Comparison of ENCODE assay signal across 27 cellular contexts in genomic region chr4:8067274-8067936, GRCh38.
DNase-seq lines count a peak whose midpoint lies in the region; ATAC-seq, FAIRE-seq and TF ChIP-seq lines count a peak whose summit lies in the region.
"Had no signal": no experiment of that assay in that cellular context is flagged by ENCODE, and none has a peak within 500 bp of the region (broad histone marks: within the 10 kb centered on the region; RNA-seq: fewer than 3 reads in every experiment).

No MANE protein-coding gene starts in this region.

- H3K27me3 ChIP-seq in heart right ventricle: peaks cover 0 to 15% (median 6%) of the 10 kb centered on the region in 7 donors
- peaks cover 0 to 6% (median 0%) of the 10 kb centered on the region in 3 donors for H3K27me3 ChIP-seq in skeletal muscle tissue (ENCODE audit: control insufficient read depth in 3 of 3, insufficient read depth in 3 of 3, low read length in 3 of 3)

- peaks cover 0 to 25% (median 10%) of the 10 kb centered on the region in 11 donors for H3K9me3 ChIP-seq in heart right ventricle
- H3K9me3 ChIP-seq in kidney (ENCODE audit: control insufficient read depth in 1 of 2, low read length in 2 of 2): peaks cover 0 to 16% of the 10 kb centered on the region in 2 donors
- peaks cover 0 to 2% (median 0%) of the 10 kb centered on the region in 3 donors for H3K9me3 ChIP-seq in skeletal muscle tissue (ENCODE audit: control insufficient read depth in 3 of 3, low read length in 3 of 3)

- H3K4me1 ChIP-seq in heart right ventricle (peaks cover 0 to 3% (median 0%) of the 10 kb centered on the region in 9 donors), kidney (ENCODE audit: control insufficient read depth in 1 of 2, insufficient read depth in 1 of 2, low read depth in 1 of 2, low read length in 2 of 2) (no peaks in the 10 kb centered on the region), skeletal muscle tissue (ENCODE audit: control insufficient read depth in 3 of 3, insufficient read depth in 3 of 3, low read length in 3 of 3) (peaks cover 39 to 56% (median 51%) of the 10 kb centered on the region in 3 donors)

- FAIRE-seq in kidney (lab: Jason Lieb, UNC): no peak
- FAIRE-seq: G401.6, GM12878 had no signal

- ATAC-seq in Right ventricle myocardium inferior (peak; percentile 72), heart right ventricle (peak; percentile 52 to 89 (median 70))
- ATAC-seq: GM12878 had no signal

- H3K9ac ChIP-seq in kidney (ENCODE audit: low read length in 2 of 2): no peak overlapping the region
- peak overlapping the region in 2 of 3 donors; percentile 38 to 78 for H3K9ac ChIP-seq in skeletal muscle tissue (ENCODE audit: low read depth in 1 of 3, low read length in 3 of 3)

- TF ChIP-seq CTCF in heart right ventricle (IDR thresholded peaks at IDR 0.05) (no peak), kidney (IDR thresholded peaks at IDR 0.05; ENCODE audit: borderline replicate concordance, extremely low read depth, insufficient read depth) (no peak)

- intact Hi-C loops in Right ventricle myocardium inferior (cut with DNase I) (no loop called here), cardiac septum (cut with DNase I) (no loop called here), heart right ventricle (cut with DNase I) (no loop called here), kidney (cut with DNase I) (no loop called here)

- H3K36me3 ChIP-seq in heart right ventricle: no peaks in the 10 kb centered on the region
- H3K36me3 ChIP-seq in kidney (ENCODE audit: control insufficient read depth in 1 of 2, insufficient read depth in 2 of 2, low read length in 2 of 2): no peaks in the 10 kb centered on the region
- peaks cover 11 to 29% (median 26%) of the 10 kb centered on the region in 3 donors for H3K36me3 ChIP-seq in skeletal muscle tissue (ENCODE audit: control insufficient read depth in 3 of 3, insufficient read depth in 3 of 3, low read length in 3 of 3)

- DNase-seq in Right ventricle myocardium inferior (ENCODE audit: missing footprints) (peak; percentile 64), cardiac septum (ENCODE audit: low spot score) (no peak), heart right ventricle (peak; percentile 22 to 35), kidney (peak; percentile 62), NCI-H345 treated with DMSO at 0.1 percent for 48 hours (lab: John Stamatoyannopoulos, UW; ENCODE audit: unreplicated experiment) (no peak), NCI-H1092 treated with DMSO at 0.1 percent for 48 hours (lab: John Stamatoyannopoulos, UW) (no peak), NCI-H146 (lab: John Stamatoyannopoulos, UW) (no peak)
- DNase-seq: ACHN; CD4-positive, alpha-beta T cell; COR-L47; DMS53; GOT3; HCEC 1CT; Karpas-422; NCI-H1105 treated with DMSO at 0.1 percent for 48 hours; NCI-H2029; NCI-H446 treated with DMSO at 0.1 percent for 48 hours; NCI-H526; NCI-H82; PC-9; RPMI8226; SIG-M5 had no signal

- H3K4me3 ChIP-seq in heart right ventricle (no peak overlapping the region), kidney (ENCODE audit: low read length in 2 of 2) (no peak overlapping the region), skeletal muscle tissue (ENCODE audit: low read length in 3 of 3) (peak overlapping the region in 1 of 3 donors; percentile 35)
- H3K4me3 ChIP-seq: GM12878, PC-9, SK-N-MC had no signal

- no peak overlapping the region for H3K27ac ChIP-seq in heart right ventricle
- H3K27ac ChIP-seq in kidney (ENCODE audit: low read depth in 2 of 2, low read length in 2 of 2): no peak overlapping the region
- peak overlapping the region; percentile 89 for H3K27ac ChIP-seq in skeletal muscle tissue (ENCODE audit: low read depth, low read length)
- H3K27ac ChIP-seq: 22Rv1, PC-9, SK-N-MC had no signal

- 68 to 79% methylated on average over 20 of the region's 20 CpGs for WGBS in heart right ventricle, 2 donors

Comparison
In these comparisons a context has a peak if more than half of its experiments do, and no peak if none do; other contexts are left out.
1. DNase-seq: peak in Right ventricle myocardium inferior (single experiment), heart right ventricle (2 of 2) and kidney (single experiment); none in cardiac septum (single experiment), NCI-H345 treated with DMSO at 0.1 percent for 48 hours (single experiment), NCI-H1092 treated with DMSO at 0.1 percent for 48 hours (single experiment) and NCI-H146 (single experiment).
2. H3K9ac ChIP-seq: peak in skeletal muscle tissue (2 of 3); none in kidney (0 of 2).